Comparison of ENCODE assay signal across 22 cellular contexts in genomic region chr1:4170953-4171352, GRCh38.
A peak's percentile ranks its signal among the peaks of the same experiment; 100 is the strongest.
DNase-seq lines count a peak whose midpoint lies in the region; ATAC-seq and TF ChIP-seq lines count a peak whose summit lies in the region.
"Had no signal": no experiment of that assay in that cellular context is flagged by ENCODE, and none has a peak within 500 bp of the region (broad histone marks: within the 10 kb centered on the region; RNA-seq: fewer than 3 reads in every experiment).

No MANE protein-coding gene starts in this region.

- CTCF ChIA-PET in HEK293T (lab: Yijun Ruan, JAX) = interaction anchor here (0.5 kb wide), 1 partner anchor 8 kb away, joined by 3 read pairs; no protein-coding TSS in a partner anchor

- no peaks in the 10 kb centered on the region for H3K4me1 Mint-ChIP-seq in osteocyte (ENCODE audit: unreplicated experiment)
- H3K4me1 Mint-ChIP-seq: CD8-positive, alpha-beta memory T cell; stimulated activated memory B cell treated with anti-CD40 and anti-IgM and Interleukin-4, amounts not matched to agents 10 μg/mL and 1 μg/mL and 100 μg/mL, for 72 hours had no signal

- DNase-seq in Ammon's horn (ENCODE audit: low spot score) (peak; percentile 72), HEK293T (ENCODE audit: extremely low spot score) (peak; percentile 2), hippocampal formation (lab: John Stamatoyannopoulos, UW) (peak; percentile 11 to 16), osteocyte (ENCODE audit: extremely low spot score, unreplicated experiment) (peak; percentile 75), AG20443 (ENCODE audit: low spot score) (no peak)
- DNase-seq in activated CD4-positive, CD25-positive, alpha-beta regulatory T cell treated with anti-CD3 and anti-CD28 coated beads, Interleukin-2, amount 50 U/mL, for 72 hours = no peak
- DNase-seq: ACHN; activated CD4-positive, alpha-beta T cell treated with anti-CD3 and anti-CD28 coated beads for 4 hours; activated CD8-positive, alpha-beta memory T cell treated with anti-CD3 and anti-CD28 coated beads for 24 hours; activated T-cell treated with anti-CD3 and anti-CD28 coated beads for 4 hours; CD8-positive, alpha-beta memory T cell; DMS 273 treated with DMSO at 0.1 percent for 48 hours; EL; foreskin fibroblast; kidney glomerular epithelial cell; mesenchymal stem cell; NCI-H1048; NCI-H82 had no signal

- H3K9me3 Mint-ChIP-seq in osteocyte (ENCODE audit: unreplicated experiment) = peaks cover 34% of the 10 kb centered on the region
- H3K9me3 Mint-ChIP-seq: CD8-positive, alpha-beta memory T cell; stimulated activated memory B cell treated with anti-CD40 and anti-IgM and Interleukin-4, amounts not matched to agents 10 μg/mL and 1 μg/mL and 100 μg/mL, for 72 hours; type B pancreatic cell had no signal

- H3K27me3 Mint-ChIP-seq in osteocyte (ENCODE audit: unreplicated experiment) = no peaks in the 10 kb centered on the region

- H3K36me3 Mint-ChIP-seq in osteocyte (ENCODE audit: unreplicated experiment) = peaks cover 2% of the 10 kb centered on the region
- H3K36me3 Mint-ChIP-seq: CD8-positive, alpha-beta memory T cell; stimulated activated memory B cell treated with anti-CD40 and anti-IgM and Interleukin-4, amounts not matched to agents 10 μg/mL and 1 μg/mL and 100 μg/mL, for 72 hours; type B pancreatic cell had no signal

- H3K4me3 Mint-ChIP-seq in osteocyte (ENCODE audit: unreplicated experiment) = no peak overlapping the region
- H3K4me3 Mint-ChIP-seq: CD8-positive, alpha-beta memory T cell; stimulated activated memory B cell treated with anti-CD40 and anti-IgM and Interleukin-4, amounts not matched to agents 10 μg/mL and 1 μg/mL and 100 μg/mL, for 72 hours; type B pancreatic cell had no signal

- no peak for TF ChIP-seq CTCF in osteocyte (IDR thresholded peaks at IDR 0.05)

- H3K27ac Mint-ChIP-seq in osteocyte (ENCODE audit: unreplicated experiment) = no peak overlapping the region
- H3K27ac Mint-ChIP-seq: CD8-positive, alpha-beta memory T cell; stimulated activated memory B cell treated with anti-CD40 and anti-IgM and Interleukin-4, amounts not matched to agents 10 μg/mL and 1 μg/mL and 100 μg/mL, for 72 hours; type B pancreatic cell had no signal

- ATAC-seq in GM21367 (IDR thresholded peaks at IDR 0.05; ENCODE audit: unreplicated experiment) (no peak), GM21526 (IDR thresholded peaks at IDR 0.05; ENCODE audit: low FRiP score, unreplicated experiment) (no peak)
- ATAC-seq: stimulated activated memory B cell treated with anti-CD40 and anti-IgM and Interleukin-4, amounts not matched to agents 10 μg/mL and 1 μg/mL and 100 μg/mL, for 72 hours had no signal

- POLR2A ChIA-PET in HEK293T (lab: Yijun Ruan, JAX) = no interaction called here

TF ChIP-seq in HEK293T, 16 proteins besides CTCF, POLR2A, EP300 and RAD21:
- TF ChIP-seq BHLHE40 (IDR thresholded peaks at IDR 0.05; ENCODE audit: borderline replicate concordance) (no peak), L3MBTL2 (conservative IDR thresholded peaks at IDR 0.05) (no peak), PKNOX1 (IDR thresholded peaks at IDR 0.05) (no peak), SP1 (IDR thresholded peaks at IDR 0.05) (no peak), ZNF384 (IDR thresholded peaks at IDR 0.05) (no peak), ARNT (IDR thresholded peaks at IDR 0.05) (no peak), HDGF (IDR thresholded peaks at IDR 0.05; ENCODE audit: borderline replicate concordance) (no peak), FOXM1 (IDR thresholded peaks at IDR 0.05; ENCODE audit: borderline replicate concordance) (no peak), FOXA1 (IDR thresholded peaks at IDR 0.05) (no peak), FOXK2 (IDR thresholded peaks at IDR 0.05) (no peak), SUZ12 (IDR thresholded peaks at IDR 0.05) (no peak), CTBP1 (IDR thresholded peaks at IDR 0.05; ENCODE audit: borderline replicate concordance) (no peak), ELF4 (IDR thresholded peaks at IDR 0.05) (no peak), TARDBP (IDR thresholded peaks at IDR 0.05) (no peak), NFRKB (IDR thresholded peaks at IDR 0.05) (no peak)

Comparison
In these comparisons a context has a peak if more than half of its experiments do, and no peak if none do; other contexts are left out.
1. DNase-seq: peak in Ammon's horn (single experiment), HEK293T (single experiment), hippocampal formation (2 of 2) and osteocyte (single experiment); none in activated CD4-positive, CD25-positive, alpha-beta regulatory T cell treated with anti-CD3 and anti-CD28 coated beads, Interleukin-2, amount 50 U/mL, for 72 hours (single experiment) and AG20443 (single experiment).